Comparison of ENCODE assay signal across 11 cellular contexts in the genomic region with DNA sequence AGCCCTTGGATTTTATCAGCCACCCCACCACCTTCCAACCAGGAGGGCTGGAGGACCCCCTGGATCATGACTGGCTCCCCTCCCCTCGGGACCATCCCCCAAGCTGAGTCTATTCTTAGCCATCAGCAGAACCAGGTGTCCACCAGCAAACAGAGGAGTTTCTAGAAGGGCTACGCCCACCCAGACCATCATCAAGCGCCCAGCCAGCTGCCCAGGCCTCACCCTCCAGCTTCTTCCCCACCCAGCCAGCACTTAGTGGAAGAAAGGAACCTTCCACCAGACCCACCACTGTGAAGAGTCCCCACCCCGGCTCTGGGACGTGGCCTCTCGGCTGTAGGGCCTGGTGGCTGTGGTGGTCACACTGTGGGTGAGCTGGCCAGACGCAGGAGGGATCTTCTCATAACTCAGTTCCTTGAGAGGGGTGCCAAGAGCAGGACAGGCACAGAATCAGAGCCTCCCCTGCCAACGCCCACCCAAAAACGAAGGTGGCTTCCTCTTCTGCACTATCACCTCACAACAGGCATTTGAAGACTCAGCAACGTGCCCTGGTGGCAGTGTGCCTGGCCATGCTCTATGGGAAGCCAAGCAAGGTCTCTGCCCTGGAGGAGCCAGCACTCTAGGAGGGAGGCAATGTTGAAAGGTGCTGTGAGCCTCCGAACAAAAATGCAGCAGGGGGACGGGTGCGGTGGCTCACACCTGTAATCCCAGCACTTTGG. TPM values are rescaled to one million over a fixed set of nuclear protein-coding genes. Genes with fewer than 3 reads are reported as not detected.
A peak's percentile ranks its signal among the peaks of the same experiment; 100 is the strongest.
DNase-seq lines count a peak whose midpoint lies in the region; ATAC-seq and TF ChIP-seq lines count a peak whose summit lies in the region.
"Had no signal": no experiment of that assay in that cellular context is flagged by ENCODE, and none has a peak within 500 bp of the region (broad histone marks: within the 10 kb centered on the region; RNA-seq: fewer than 3 reads in every experiment).

No MANE protein-coding gene starts in this region.

- peaks cover 4% of the 10 kb centered on the region for H3F3A ChIP-seq in SK-N-SH (replicated peaks; ENCODE audit: insufficient read depth)

- CTCF ChIA-PET in SK-N-SH (lab: Yijun Ruan, JAX) = interaction anchor here (1.3 to 2.5 kb wide), 5 partner anchors 10 to 20 kb away, joined by 4 to 10 read pairs (median 6); a partner anchor contains a TSS

- no peaks in the 10 kb centered on the region for H3K36me3 Mint-ChIP-seq in osteocyte (ENCODE audit: unreplicated experiment)
- H3K36me3 Mint-ChIP-seq in activated naive CD8-positive, alpha-beta T cell treated with anti-CD3 and anti-CD28 coated beads for 36 hours = no peaks in the 10 kb centered on the region

- peaks cover 74% of the 10 kb centered on the region for H3K79me2 ChIP-seq in ACC112 (ENCODE audit: control insufficient read depth, insufficient read depth, low read length, unreplicated experiment)
- H3K79me2 ChIP-seq in SK-N-SH (ENCODE audit: insufficient read depth) = no peaks in the 10 kb centered on the region; the same call in 1 of the 2 replicates

- peaks cover 81% of the 10 kb centered on the region for H3K4me1 Mint-ChIP-seq in osteocyte (ENCODE audit: unreplicated experiment)
- peaks cover 38% of the 10 kb centered on the region for H3K4me1 Mint-ChIP-seq in activated naive CD8-positive, alpha-beta T cell treated with anti-CD3 and anti-CD28 coated beads for 36 hours

- peak overlapping the region; percentile 94 for H3K27ac Mint-ChIP-seq in osteocyte (ENCODE audit: unreplicated experiment)
- H3K27ac Mint-ChIP-seq in activated naive CD8-positive, alpha-beta T cell treated with anti-CD3 and anti-CD28 coated beads for 36 hours = no peak overlapping the region
- H3K27ac Mint-ChIP-seq: stimulated activated naive CD8-positive, alpha-beta T cell treated with anti-CD3 and anti-CD28 coated beads, Interleukin-15, Interleukin-2, amounts not matched to agents 100 ng/mL and 50 ng/mL, for 24 hours had no signal

- no peak overlapping the region for H3K9ac ChIP-seq in SK-N-SH

- H3K27me3 Mint-ChIP-seq in osteocyte (ENCODE audit: unreplicated experiment) = no peaks in the 10 kb centered on the region
- H3K27me3 Mint-ChIP-seq in activated naive CD8-positive, alpha-beta T cell treated with anti-CD3 and anti-CD28 coated beads for 36 hours = no peaks in the 10 kb centered on the region
- H3K27me3 Mint-ChIP-seq: stimulated activated naive CD8-positive, alpha-beta T cell treated with anti-CD3 and anti-CD28 coated beads, Interleukin-15, Interleukin-2, amounts not matched to agents 100 ng/mL and 50 ng/mL, for 24 hours had no signal

- no peaks in the 10 kb centered on the region for H3K36me3 ChIP-seq in ACC112 (ENCODE audit: insufficient read depth, low read length)
- no peaks in the 10 kb centered on the region for H3K36me3 ChIP-seq in SK-N-SH (replicated peaks in 1 of 2; ENCODE audit: control insufficient read depth in 1 of 2, insufficient read depth in 2 of 2, low read length in 1 of 2)
- H3K36me3 ChIP-seq: ascending aorta had no signal

- no peak overlapping the region for H3K4me2 ChIP-seq in SK-N-SH

- WGBS in SK-N-SH (ENCODE audit: low lambda C conversion rate) = 100% methylated on average over 5 of the region's 13 CpGs

- ATAC-seq in GM19023 (IDR thresholded peaks at IDR 0.05; ENCODE audit: unreplicated experiment) = no peak
- no peak for ATAC-seq in GM19463 (IDR thresholded peaks at IDR 0.05; ENCODE audit: unreplicated experiment)
- no peak for ATAC-seq in GM19395 (IDR thresholded peaks at IDR 0.05; ENCODE audit: unreplicated experiment)

- peak overlapping the region; percentile 22 for H3K4me3 Mint-ChIP-seq in osteocyte (ENCODE audit: unreplicated experiment)
- H3K4me3 Mint-ChIP-seq in activated naive CD8-positive, alpha-beta T cell treated with anti-CD3 and anti-CD28 coated beads for 36 hours = no peak overlapping the region
- H3K4me3 Mint-ChIP-seq: stimulated activated naive CD8-positive, alpha-beta T cell treated with anti-CD3 and anti-CD28 coated beads, Interleukin-15, Interleukin-2, amounts not matched to agents 100 ng/mL and 50 ng/mL, for 24 hours had no signal

- 0 out of 2 replicates have a peak, but pooled peaks cover 10% of the 10 kb centered on the region for H4K20me1 ChIP-seq in SK-N-SH (ENCODE audit: insufficient read depth)

- POLR2A ChIA-PET in SK-N-SH (lab: Yijun Ruan, JAX) = interaction anchor here (0.6 to 1.2 kb wide), 2 partner anchors 19 to 84 kb away, joined by 6 read pairs; a partner anchor contains a TSS

- H2AFZ ChIP-seq in ACC112 (ENCODE audit: low read length, unreplicated experiment) = no peak overlapping the region
- H2AFZ ChIP-seq in SK-N-SH (ENCODE audit: low read depth) = no peak overlapping the region

- H3K4me3 ChIP-seq in ACC112 (ENCODE audit: low read depth, low read length) (peak overlapping the region; percentile 65), SK-N-SH (ENCODE audit: low read depth in 2 of 2, low read length in 1 of 2) (no peak overlapping the region), fibroblast of mammary gland (ENCODE audit: control insufficient read depth, low read depth, low read length) (peak overlapping the region; percentile 15)

- H3K9me2 ChIP-seq in SK-N-SH = no peaks in the 10 kb centered on the region

- no peak for TF ChIP-seq RAD21 in SK-N-SH (IDR thresholded peaks at IDR 0.05; ENCODE audit: low read length)

- TF ChIP-seq CTCF in SK-N-SH (IDR thresholded peaks at IDR 0.05) (no peak), fibroblast of mammary gland (conservative IDR thresholded peaks at IDR 0.05; ENCODE audit: control insufficient read depth, insufficient read depth, low read depth, low read length) (no peak), osteocyte (IDR thresholded peaks at IDR 0.05) (no peak)

- TF ChIP-seq EP300 in SK-N-SH (IDR thresholded peaks at IDR 0.05; ENCODE audit: borderline replicate concordance in 1 of 2, low read depth in 1 of 2, low read length in 1 of 2) = no peak

- H3K27ac ChIP-seq in ACC112 (ENCODE audit: low read depth, low read length) (peak overlapping the region; percentile 91), SK-N-SH (ENCODE audit: low read depth in 2 of 2, low read length in 1 of 2) (peak overlapping the region; percentile 26 to 76; a peak in 3 of 4 replicates)

- H3K9me3 ChIP-seq in SK-N-SH = no peaks in the 10 kb centered on the region
- H3K9me3 ChIP-seq: ascending aorta had no signal

- H3K4me1 ChIP-seq in ACC112 (ENCODE audit: control insufficient read depth, insufficient read depth, low read length, unreplicated experiment) = peaks cover 53% of the 10 kb centered on the region
- peaks cover 12 to 49% of the 10 kb centered on the region in 2 experiments; a peak in 2 of 4 replicates for H3K4me1 ChIP-seq in SK-N-SH (ENCODE audit: control insufficient read depth in 1 of 2, insufficient read depth in 2 of 2, low read depth in 1 of 2, low read length in 1 of 2)

- H3K9me3 Mint-ChIP-seq in osteocyte (ENCODE audit: unreplicated experiment) = no peaks in the 10 kb centered on the region
- no peaks in the 10 kb centered on the region for H3K9me3 Mint-ChIP-seq in activated naive CD8-positive, alpha-beta T cell treated with anti-CD3 and anti-CD28 coated beads for 36 hours
- H3K9me3 Mint-ChIP-seq: stimulated activated naive CD8-positive, alpha-beta T cell treated with anti-CD3 and anti-CD28 coated beads, Interleukin-15, Interleukin-2, amounts not matched to agents 100 ng/mL and 50 ng/mL, for 24 hours had no signal

- no peaks in the 10 kb centered on the region for H3K27me3 ChIP-seq in ACC112 (ENCODE audit: insufficient read depth, low read length)
- no peaks in the 10 kb centered on the region for H3K27me3 ChIP-seq in SK-N-SH (ENCODE audit: insufficient read depth)
- H3K27me3 ChIP-seq: ascending aorta had no signal

- DNase-seq in SK-N-SH = peak; percentile 64
- no peak for DNase-seq in fibroblast of mammary gland (ENCODE audit: low read depth)
- no peak for DNase-seq in osteocyte (ENCODE audit: extremely low spot score, unreplicated experiment)
- no peak for DNase-seq in activated naive CD8-positive, alpha-beta T cell treated with anti-CD3 and anti-CD28 coated beads for 36 hours
- DNase-seq: MV-4-11 had no signal

TF ChIP-seq in SK-N-SH, 30 proteins besides CTCF, POLR2A, EP300 and RAD21 (continues in another document):
- TF ChIP-seq, protein P1, sequence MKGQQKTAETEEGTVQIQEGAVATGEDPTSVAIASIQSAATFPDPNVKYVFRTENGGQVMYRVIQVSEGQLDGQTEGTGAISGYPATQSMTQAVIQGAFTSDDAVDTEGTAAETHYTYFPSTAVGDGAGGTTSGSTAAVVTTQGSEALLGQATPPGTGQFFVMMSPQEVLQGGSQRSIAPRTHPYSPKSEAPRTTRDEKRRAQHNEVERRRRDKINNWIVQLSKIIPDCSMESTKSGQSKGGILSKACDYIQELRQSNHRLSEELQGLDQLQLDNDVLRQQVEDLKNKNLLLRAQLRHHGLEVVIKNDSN (IDR thresholded peaks at IDR 0.05; ENCODE audit: borderline replicate concordance, low read depth) = no peak
- TF ChIP-seq GABPA (IDR thresholded peaks at IDR 0.05; ENCODE audit: low read depth) (no peak), RCOR1 (IDR thresholded peaks at IDR 0.05; ENCODE audit: low read length) (no peak)
- TF ChIP-seq, protein P2, sequence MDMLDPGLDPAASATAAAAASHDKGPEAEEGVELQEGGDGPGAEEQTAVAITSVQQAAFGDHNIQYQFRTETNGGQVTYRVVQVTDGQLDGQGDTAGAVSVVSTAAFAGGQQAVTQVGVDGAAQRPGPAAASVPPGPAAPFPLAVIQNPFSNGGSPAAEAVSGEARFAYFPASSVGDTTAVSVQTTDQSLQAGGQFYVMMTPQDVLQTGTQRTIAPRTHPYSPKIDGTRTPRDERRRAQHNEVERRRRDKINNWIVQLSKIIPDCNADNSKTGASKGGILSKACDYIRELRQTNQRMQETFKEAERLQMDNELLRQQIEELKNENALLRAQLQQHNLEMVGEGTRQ (IDR thresholded peaks at IDR 0.05; ENCODE audit: borderline replicate concordance, low read depth, low read length) = no peak

RNA-seq across cellular contexts. Expression of a gene that starts 19.0 kb away (rescaled TPM):
- 31.5 and 40.3 TPM in 2 replicates for polyA plus RNA-seq in SK-N-SH (2012; rRNA removed)
- 20.0 and 26.8 TPM in 2 replicates for polyA plus RNA-seq in SK-N-SH (2012; cell fraction: cytosol; rRNA removed)
- 38.8 and 49.6 TPM in 2 replicates for polyA plus RNA-seq in SK-N-SH (2012; cell fraction: nucleus; rRNA removed)
- total RNA-seq in osteocyte = 101 TPM in 2 replicates
- total RNA-seq in activated naive CD8-positive, alpha-beta T cell treated with anti-CD3 and anti-CD28 coated beads for 36 hours = 100 to 1,000 TPM in 1 of 2 experiments, 10 to 100 TPM in 1; 98.8 to 101 TPM

Comparison
In these comparisons a context has a peak if more than half of its experiments do, and no peak if none do; other contexts are left out.
1. H3K4me3 ChIP-seq: peak in ACC112 (single experiment) and fibroblast of mammary gland (single experiment); none in SK-N-SH (0 of 2).